Comparison of ENCODE assay signal across 9 cellular contexts in the genomic region with DNA sequence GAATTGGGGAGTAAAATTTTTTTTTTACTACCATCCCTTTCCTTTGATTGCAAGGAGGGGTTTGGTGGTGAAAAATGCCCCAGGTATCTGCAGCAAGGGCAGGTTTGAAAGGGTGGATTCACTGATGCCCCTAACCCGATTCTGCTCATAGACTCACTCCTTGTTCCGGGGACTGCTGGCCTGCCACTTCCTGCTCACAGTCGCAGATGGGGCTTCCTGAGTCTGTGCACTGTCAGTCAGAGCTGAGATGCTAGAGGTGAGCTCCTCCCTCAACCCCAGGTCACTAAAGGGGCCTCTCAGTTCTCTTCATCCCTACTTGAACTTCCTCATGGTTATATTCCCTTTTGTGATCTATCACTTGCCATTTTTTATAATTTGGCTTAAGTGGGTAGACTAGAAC.
A peak's percentile ranks its signal among the peaks of the same experiment; 100 is the strongest.
DNase-seq lines count a peak whose midpoint lies in the region; ATAC-seq and TF ChIP-seq lines count a peak whose summit lies in the region.
"Had no signal": no experiment of that assay in that cellular context is flagged by ENCODE, and none has a peak within 500 bp of the region (broad histone marks: within the 10 kb centered on the region; RNA-seq: fewer than 3 reads in every experiment).

No MANE protein-coding gene starts in this region.

- no CpG with 5 or more reads among the region's 3 CpGs for WGBS in H9 (ENCODE audit: extremely low coverage, insufficient read length, low lambda C conversion rate)

- no peak overlapping the region for H3T11ph ChIP-seq in H9 (ENCODE audit: low read length)

- no peak overlapping the region for H4K5ac ChIP-seq in H9 (ENCODE audit: insufficient read length, low read depth, low read length)

- no peak overlapping the region for H3K56ac ChIP-seq in H9 (ENCODE audit: insufficient read length, low read depth, low read length)

- no peak overlapping the region for H3K27ac Mint-ChIP-seq in H9
- H3K27ac Mint-ChIP-seq in T-helper 1 cell treated with Interleukin-12 subunit alpha and Interleukin-12 subunit beta and Interleukin-4 antibody, amounts not matched to agents 30 μg/mL and 1 μg/mL, for 36 hours, result peak overlapping the region; percentile 66
- peak overlapping the region in 5 of 6 donors; percentile 4 to 89 (median 80) for H3K27ac Mint-ChIP-seq in naive B cell

- no peak overlapping the region for H2AFZ ChIP-seq in H9 (ENCODE audit: low read length)

- H3K27me3 Mint-ChIP-seq in H9 (ENCODE audit: low read depth) (no peaks in the 10 kb centered on the region), naive B cell (no peaks in the 10 kb centered on the region)
- H3K27me3 Mint-ChIP-seq in T-helper 1 cell treated with Interleukin-12 subunit alpha and Interleukin-12 subunit beta and Interleukin-4 antibody, amounts not matched to agents 30 μg/mL and 1 μg/mL, for 36 hours (ENCODE audit: low read depth), result no peaks in the 10 kb centered on the region

- no peak overlapping the region for H3K4ac ChIP-seq in H9 (ENCODE audit: low read depth, low read length)

- H2BK5ac ChIP-seq in H9 (ENCODE audit: insufficient read length, low read length), result no peak overlapping the region

- no peak overlapping the region for H2BK20ac ChIP-seq in H9 (ENCODE audit: low read depth, low read length, poor library complexity, severe bottlenecking)

- peaks cover 9 to 11% of the 10 kb centered on the region in 2 experiments; a peak in 3 of 4 replicates for H3K4me1 Mint-ChIP-seq in H9
- H3K4me1 Mint-ChIP-seq in T-helper 1 cell treated with Interleukin-12 subunit alpha and Interleukin-12 subunit beta and Interleukin-4 antibody, amounts not matched to agents 30 μg/mL and 1 μg/mL, for 36 hours (ENCODE audit: low read depth), result peaks cover 15% of the 10 kb centered on the region
- peaks cover 17 to 26% (median 21%) of the 10 kb centered on the region in 3 donors for H3K4me1 Mint-ChIP-seq in naive B cell

- H3K9me3 Mint-ChIP-seq in H9 (no peaks in the 10 kb centered on the region), naive B cell (no peaks in the 10 kb centered on the region)
- peaks cover 4% of the 10 kb centered on the region for H3K9me3 Mint-ChIP-seq in T-helper 1 cell treated with Interleukin-12 subunit alpha and Interleukin-12 subunit beta and Interleukin-4 antibody, amounts not matched to agents 30 μg/mL and 1 μg/mL, for 36 hours

- H3K79me2 ChIP-seq in H9 (ENCODE audit: insufficient read depth, low read length), result no peaks in the 10 kb centered on the region

- H4K8ac ChIP-seq in H9 (replicated peaks; ENCODE audit: insufficient read length, low read depth, low read length), result no peak overlapping the region

- H3K23me2 ChIP-seq in H9 (ENCODE audit: insufficient read length, low read depth, low read length, poor library complexity, severe bottlenecking), result no peaks in the 10 kb centered on the region

- H3K79me1 ChIP-seq in H9 (ENCODE audit: insufficient read depth, low read depth, low read length, poor library complexity, severe bottlenecking), result no peaks in the 10 kb centered on the region

- peak; percentile 95 to 98 for ATAC-seq in naive B cell (ENCODE audit: low read depth in 2 of 2)
- ATAC-seq: Right ventricle myocardium inferior had no signal

- no peak overlapping the region for H2BK120ac ChIP-seq in H9 (ENCODE audit: low read depth, low read length, poor library complexity, severe bottlenecking)

- no peak overlapping the region for H4K91ac ChIP-seq in H9 (ENCODE audit: insufficient read length, low read depth, low read length)

- peak; percentile 43 for DNase-seq in GM13976 (ENCODE audit: low spot score)
- no peak for DNase-seq in H9
- DNase-seq in naive B cell, result peak; percentile 11
- DNase-seq in mucosa of gallbladder (ENCODE audit: low spot score), result no peak
- no peak for DNase-seq in NCI-H1694 treated with DMSO at 0.1 percent for 48 hours (lab: John Stamatoyannopoulos, UW)
- no peak for DNase-seq in midbrain (lab: John Stamatoyannopoulos, UW)
- no peak for DNase-seq in NCI-H1436 treated with DMSO at 0.1 percent for 48 hours (lab: John Stamatoyannopoulos, UW)

- H3K4me1 ChIP-seq in H9 (ENCODE audit: insufficient read depth, low read length), result no peaks in the 10 kb centered on the region; the same call in 1 of the 2 replicates

- no peak overlapping the region for H3K9ac ChIP-seq in H9 (ENCODE audit: extremely low read depth, insufficient read length, low read length)

- in situ Hi-C loops in GM13976 (cut with MboI; ENCODE audit: low sequenced_read_pairs, unreplicated experiment), result no loop called here

- H3K4me3 Mint-ChIP-seq in H9 (no peak overlapping the region), naive B cell (peak overlapping the region in 6 of 8 donors; percentile 10 to 72 (median 50))
- H3K4me3 Mint-ChIP-seq in T-helper 1 cell treated with Interleukin-12 subunit alpha and Interleukin-12 subunit beta and Interleukin-4 antibody, amounts not matched to agents 30 μg/mL and 1 μg/mL, for 36 hours, result no peak overlapping the region

- H3K23ac ChIP-seq in H9 (ENCODE audit: insufficient read length, low read depth, low read length), result no peak overlapping the region

- H3K27ac ChIP-seq in H9 (ENCODE audit: insufficient read length, low read depth, low read length), result no peak overlapping the region

- no peaks in the 10 kb centered on the region for H3K27me3 ChIP-seq in H9 (ENCODE audit: insufficient read depth, low read length)

- H3K14ac ChIP-seq in H9 (ENCODE audit: insufficient read depth, low read length), result 0 out of 2 replicates have a peak overlapping the region, but pooled peaks have one; percentile 59

- no peak overlapping the region for H2BK12ac ChIP-seq in H9 (ENCODE audit: insufficient read length, low read depth, low read length)

- H3K18ac ChIP-seq in H9 (ENCODE audit: insufficient read length, low read depth, low read length), result no peak overlapping the region

- TF ChIP-seq CTCF in GM13976 (IDR thresholded peaks at IDR 0.05; ENCODE audit: borderline replicate concordance, control extremely low read depth, extremely low read depth, insufficient read depth, missing control alignments) (no peak), H9 (conservative IDR thresholded peaks at IDR 0.05) (no peak)

- H3K36me3 Mint-ChIP-seq in H9 (ENCODE audit: insufficient read depth in 1 of 3, low read depth in 3 of 3) (peaks cover 0 to 2% (median 0%) of the 10 kb centered on the region in 3 experiments; a peak in 2 of 7 replicates), naive B cell (peaks cover 22 to 30% of the 10 kb centered on the region in 2 donors)
- peaks cover 6% of the 10 kb centered on the region for H3K36me3 Mint-ChIP-seq in T-helper 1 cell treated with Interleukin-12 subunit alpha and Interleukin-12 subunit beta and Interleukin-4 antibody, amounts not matched to agents 30 μg/mL and 1 μg/mL, for 36 hours (ENCODE audit: low read depth)

- no peak overlapping the region for H2AK5ac ChIP-seq in H9 (ENCODE audit: insufficient read length, low read length)

- H4K20me1 ChIP-seq in H9 (ENCODE audit: control insufficient read depth, insufficient read depth, insufficient read length), result no peaks in the 10 kb centered on the region

- no peaks in the 10 kb centered on the region for H3K9me3 ChIP-seq in H9 (ENCODE audit: control insufficient read depth, low read depth, low read length)

- no peak overlapping the region for H3K4me2 ChIP-seq in H9 (ENCODE audit: insufficient read depth, insufficient read length, low read length)

- H2BK15ac ChIP-seq in H9 (ENCODE audit: low read depth, low read length), result no peak overlapping the region

Comparison
In these comparisons a context has a peak if more than half of its experiments do, and no peak if none do; other contexts are left out.
1. DNase-seq: peak in GM13976 (single experiment) and naive B cell (single experiment); none in H9 (single experiment), mucosa of gallbladder (single experiment), NCI-H1694 treated with DMSO at 0.1 percent for 48 hours (single experiment), midbrain (single experiment) and NCI-H1436 treated with DMSO at 0.1 percent for 48 hours (single experiment).
2. H3K27ac Mint-ChIP-seq: peak in T-helper 1 cell treated with Interleukin-12 subunit alpha and Interleukin-12 subunit beta and Interleukin-4 antibody, amounts not matched to agents 30 μg/mL and 1 μg/mL, for 36 hours (single experiment) and naive B cell (5 of 6); none in H9 (0 of 3).
3. H3K4me3 Mint-ChIP-seq: peak in naive B cell (6 of 8); none in H9 (0 of 2) and T-helper 1 cell treated with Interleukin-12 subunit alpha and Interleukin-12 subunit beta and Interleukin-4 antibody, amounts not matched to agents 30 μg/mL and 1 μg/mL, for 36 hours (single experiment).